ENCODE assay signal across 25 cellular contexts in genomic region chr17:79353548-79353947, GRCh38.
"Had no signal": no experiment of that assay in that cellular context is flagged by ENCODE, and none has a peak within 500 bp of the region (broad histone marks: within the 10 kb centered on the region; RNA-seq: fewer than 3 reads in every experiment).

No MANE protein-coding gene starts in this region.

- H3K27me3 ChIP-seq: neural progenitor cell, right atrium auricular region, uterus had no signal

- H3K4me2 ChIP-seq: neural progenitor cell had no signal

- H3K9ac ChIP-seq: neural progenitor cell, parathyroid adenoma had no signal

- ATAC-seq: left colon; left lung; natural killer cell; sciatic nerve; stimulated activated naive B cell treated with anti-CD40 and anti-IgM and Interleukin-4, amounts not matched to agents 10 μg/mL and 1 μg/mL and 100 μg/mL, for 72 hours had no signal

- H3K27ac ChIP-seq: left lung, neural progenitor cell, neutrophil, parathyroid adenoma, right atrium auricular region, skin epidermis, suprapubic skin, thoracic aorta, tibial nerve, uterus had no signal

- H3K9me3 ChIP-seq: left lung, neutrophil, right atrium auricular region, suprapubic skin, thoracic aorta, uterus had no signal

- H3K4me3 ChIP-seq: left lung, lung, neural progenitor cell, right atrium auricular region, skin epidermis, suprapubic skin, thoracic aorta, tibial nerve, uterus had no signal

- H2AFZ ChIP-seq: neural progenitor cell, parathyroid adenoma had no signal

- H3K4me1 ChIP-seq: left lung, neural progenitor cell, parathyroid adenoma, right atrium auricular region, suprapubic skin, tibial nerve, uterus had no signal

- H3K79me2 ChIP-seq: parathyroid adenoma had no signal

- H3K36me3 ChIP-seq: left lung, neural progenitor cell, neutrophil, right atrium auricular region, suprapubic skin, thoracic aorta, tibial nerve, uterus had no signal

- DNase-seq: islet precursor cell; kidney glomerular epithelial cell; left colon; mesendoderm; naive B cell; natural killer cell; nephron progenitor cell; occipital lobe; stimulated activated CD4-positive, alpha-beta T cell treated with anti-CD3 and anti-CD28 coated beads, Interleukin-12 subunit alpha, Interleukin-12 subunit beta, amount 100 ng/mL, for 4 hours; stimulated activated CD4-positive, alpha-beta T cell treated with anti-CD3 and anti-CD28 coated beads, Interleukin-15, amount 100 ng/mL, for 24 hours; stimulated activated CD4-positive, alpha-beta T cell treated with anti-CD3 and anti-CD28 coated beads, Interleukin-2, amount 100 ng/mL, for 24 hours; stimulated activated CD4-positive, alpha-beta T cell treated with anti-CD3 and anti-CD28 coated beads, Interleukin-4, amount 100 ng/mL, for 1 hour; stimulated activated naive B cell treated with anti-CD40 and anti-IgM and Interleukin-4, amounts not matched to agents 10 μg/mL and 1 μg/mL and 100 μg/mL, for 72 hours; uterus had no signal
